In genomic region chr20:31671324-31671723, GRCh38 we compare ENCODE assay signal across 10 cellular contexts. TPM values are rescaled to one million over a fixed set of nuclear protein-coding genes. Genes with fewer than 3 reads are reported as not detected.
DNase-seq lines count a peak whose midpoint lies in the region; ATAC-seq, FAIRE-seq and TF ChIP-seq lines count a peak whose summit lies in the region.
"Had no signal": no experiment of that assay in that cellular context is flagged by ENCODE, and none has a peak within 500 bp of the region (broad histone marks: within the 10 kb centered on the region; RNA-seq: fewer than 3 reads in every experiment).

No MANE protein-coding gene starts in this region.

- H3K4me2 ChIP-seq in PC-3 (ENCODE audit: low read length) = no peak overlapping the region
- H3K4me2 ChIP-seq in HepG2 (ENCODE audit: low read depth, low read length) = no peak overlapping the region
- no peak overlapping the region for H3K4me2 ChIP-seq in Karpas-422 (ENCODE audit: low read depth, low read length, poor library complexity, severe bottlenecking)

- H3K9ac ChIP-seq in PC-3 (ENCODE audit: low read length) = no peak overlapping the region
- no peak overlapping the region for H3K9ac ChIP-seq in HepG2 (ENCODE audit: insufficient read depth, low read depth, low read length)
- H3K9ac ChIP-seq in Karpas-422 (ENCODE audit: low read length) = no peak overlapping the region

- CTCF ChIA-PET in PC-3 (lab: Charles Lee) = no interaction called here
- CTCF ChIA-PET in HepG2 (lab: Yijun Ruan, JAX; ENCODE audit: low intra/inter-chr PET ratio, low total read pairs) = interaction anchor here (1.2 kb wide), 1 partner anchor 52 kb away, joined by 3 read pairs; no protein-coding TSS in a partner anchor

- no peak for ATAC-seq in PC-3
- no peak for ATAC-seq in HepG2
- no peak for ATAC-seq in omental fat pad (ENCODE audit: low FRiP score)

- WGBS in HepG2 (ENCODE audit: low lambda C conversion rate) = 97% methylated on average over 2 of the region's 2 CpGs
- 95 to 98% (median 97%) methylated on average over 2 of the region's 2 CpGs for WGBS in stomach, 5 donors

- TF ChIP-seq POLR2A in HepG2 (IDR thresholded peaks at IDR 0.05; ENCODE audit: insufficient read depth in 1 of 2, low read depth in 2 of 2, low read length in 2 of 2) = no peak
- no peak for TF ChIP-seq POLR2A in stomach (IDR thresholded peaks at IDR 0.05)

- H3K4me3 ChIP-seq in PC-3 (ENCODE audit: low read length) (no peak overlapping the region), HepG2 (replicated peaks in 1 of 3; ENCODE audit: insufficient read depth in 1 of 3, low read depth in 2 of 3, low read length in 3 of 3) (no peak overlapping the region), stomach (no peak overlapping the region), Karpas-422 (ENCODE audit: low read length) (no peak overlapping the region)

- intact Hi-C loops in PC-3 (cut with micrococcal nuclease) = no loop called here
- intact Hi-C loops in HepG2 (cut with micrococcal nuclease; ENCODE audit: unreplicated experiment) = no loop called here
- intact Hi-C loops in stomach (cut with DNase I; ENCODE audit: low total_unique reads) = no loop called here

- H3K9me2 ChIP-seq in PC-3 (replicated peaks; ENCODE audit: low read length) (no peaks in the 10 kb centered on the region), Karpas-422 (replicated peaks; ENCODE audit: insufficient read depth, low read length) (no peaks in the 10 kb centered on the region)

- peaks cover 14% of the 10 kb centered on the region; the same call in 1 of the 2 replicates for H4K20me1 ChIP-seq in PC-3 (ENCODE audit: low read length)
- peaks cover 57% of the 10 kb centered on the region for H4K20me1 ChIP-seq in HepG2 (ENCODE audit: insufficient read depth, low read length)
- H4K20me1 ChIP-seq in Karpas-422 (ENCODE audit: insufficient read depth, low read depth, low read length) = no peaks in the 10 kb centered on the region

- peak overlapping the region; percentile 50 for H3K27ac Mint-ChIP-seq in activated naive CD8-positive, alpha-beta T cell

- H3F3A ChIP-seq in PC-3 (ENCODE audit: low read length, unreplicated experiment) = no peaks in the 10 kb centered on the region

- TF ChIP-seq CTCF in PC-3 (conservative IDR thresholded peaks at IDR 0.05; ENCODE audit: low read depth, low read length) (no peak), HepG2 (CRISPR knock-in tag; IDR thresholded peaks at IDR 0.05) (no peak), stomach (IDR thresholded peaks at IDR 0.05) (no peak), omental fat pad (IDR thresholded peaks at IDR 0.05) (no peak)

- H3K9me3 ChIP-seq in PC-3 (ENCODE audit: low read length) = no peaks in the 10 kb centered on the region
- H3K9me3 ChIP-seq in HepG2 (ENCODE audit: low read length) = no peaks in the 10 kb centered on the region
- no peaks in the 10 kb centered on the region for H3K9me3 ChIP-seq in stomach
- H3K9me3 ChIP-seq in Karpas-422 (ENCODE audit: low read length) = no peaks in the 10 kb centered on the region

- H3K27ac ChIP-seq in PC-3 (ENCODE audit: low read length) (no peak overlapping the region), HepG2 (ENCODE audit: extremely low read length, insufficient read depth, low read length) (peak overlapping the region; percentile 2), stomach (peak overlapping the region; percentile 79 to 90 (median 88)), Karpas-422 (ENCODE audit: low read length) (no peak overlapping the region)

- in situ Hi-C loops in HepG2 (cut with HindIII; ENCODE audit: extremely low pct_ligation_motif_present, low pct_unique_long_range_greater_than_20kb) = no loop called here

- BruUV-seq in PC-3 (replicated peaks; lab: Mats Ljungman, UMichigan) = no TSS peak
- BruUV-seq in HepG2 (replicated peaks; lab: Mats Ljungman, UMichigan) = no TSS peak

- H2AFZ ChIP-seq in PC-3 (ENCODE audit: low read length) (no peak overlapping the region), HepG2 (ENCODE audit: low read length) (no peak overlapping the region), Karpas-422 (ENCODE audit: low read length) (no peak overlapping the region)

- H3K79me2 ChIP-seq in PC-3 (ENCODE audit: low read length) (peaks cover 91% of the 10 kb centered on the region), HepG2 (ENCODE audit: insufficient read depth, low read length) (peaks cover 81% of the 10 kb centered on the region), Karpas-422 (ENCODE audit: low read length) (peaks cover 51% of the 10 kb centered on the region)

- peak; percentile 1 for DNase-seq in PC-3
- DNase-seq in HepG2 (ENCODE audit: low spot score) = no peak
- DNase-seq in stomach = no peak
- no peak for DNase-seq in Karpas-422
- no peak for DNase-seq in effector CD4-positive, alpha-beta T cell
- no peak for DNase-seq in omental fat pad (ENCODE audit: low spot score)
- DNase-seq: SIG-M5 had no signal

- no peak for TF ChIP-seq RAD21 in HepG2 (CRISPR knock-in tag; IDR thresholded peaks at IDR 0.05)

- POLR2A ChIA-PET in PC-3 (lab: Charles Lee; ENCODE audit: unreplicated experiment) = no interaction called here
- POLR2A ChIA-PET in HepG2 (lab: Yijun Ruan, JAX) = interaction anchor here (1.1 to 20.7 kb wide), 3 partner anchors 25 to 60 kb away, joined by 3 to 643 read pairs (median 4); partner anchors contain the start of gene BCL2L1

- no peak for FAIRE-seq in HepG2 (lab: Jason Lieb, UNC)
- FAIRE-seq: H1, urothelium cell line had no signal

- H3K36me3 ChIP-seq in PC-3 (ENCODE audit: low read depth, low read length) = peaks cover 61% of the 10 kb centered on the region
- H3K36me3 ChIP-seq in HepG2 (replicated peaks in 1 of 2; ENCODE audit: control insufficient read depth in 1 of 2, insufficient read depth in 2 of 2, low read length in 2 of 2) = peaks cover 59 to 86% of the 10 kb centered on the region in 2 experiments
- H3K36me3 ChIP-seq in stomach = peaks cover 0 to 20% (median 4%) of the 10 kb centered on the region in 4 donors
- H3K36me3 ChIP-seq in Karpas-422 (ENCODE audit: insufficient read depth, low read length) = no peaks in the 10 kb centered on the region

- peaks cover 19% of the 10 kb centered on the region for H3K4me1 ChIP-seq in PC-3 (ENCODE audit: insufficient read depth, low read length)
- H3K4me1 ChIP-seq in HepG2 (ENCODE audit: insufficient read depth, low read length) = peaks cover 83% of the 10 kb centered on the region
- H3K4me1 ChIP-seq in stomach = peaks cover 78 to 98% (median 90%) of the 10 kb centered on the region in 4 donors
- peaks cover 35% of the 10 kb centered on the region for H3K4me1 ChIP-seq in Karpas-422 (ENCODE audit: low read length)

- H3K9me3 Mint-ChIP-seq in activated naive CD8-positive, alpha-beta T cell (ENCODE audit: low read depth) = no peaks in the 10 kb centered on the region

- H3K27me3 ChIP-seq in PC-3 (ENCODE audit: low read length) (no peaks in the 10 kb centered on the region), HepG2 (ENCODE audit: control insufficient read depth in 1 of 2, insufficient read depth in 2 of 2, low read length in 2 of 2) (no peaks in the 10 kb centered on the region), stomach (no peaks in the 10 kb centered on the region), Karpas-422 (ENCODE audit: low read length) (no peaks in the 10 kb centered on the region)

- TF ChIP-seq EP300 in HepG2 (IDR thresholded peaks at IDR 0.05; ENCODE audit: low read depth in 2 of 2, low read length in 2 of 2) (no peak), HepG2 (CRISPR knock-in tag; IDR thresholded peaks at IDR 0.05; ENCODE audit: borderline replicate concordance) (no peak), stomach (IDR thresholded peaks at IDR 0.05) (no peak)

- peaks cover 62% of the 10 kb centered on the region for H3K4me1 Mint-ChIP-seq in activated naive CD8-positive, alpha-beta T cell (ENCODE audit: low read depth)

- H3K4me3 Mint-ChIP-seq in activated naive CD8-positive, alpha-beta T cell = no peak overlapping the region

- H3K27me3 Mint-ChIP-seq in activated naive CD8-positive, alpha-beta T cell = no peaks in the 10 kb centered on the region

- H3K36me3 Mint-ChIP-seq in activated naive CD8-positive, alpha-beta T cell = peaks cover 15% of the 10 kb centered on the region

RNA-seq across cellular contexts. Expression of gene COX4I2, which starts 33.6 kb away (rescaled TPM):
- total RNA-seq in PC-3 (2014; rRNA removed) = not detected in 2 replicates
- not detected in 2 replicates for total RNA-seq in HepG2 (2016; rRNA removed; fragmentation: Illumina TruSeq; extraction: Trizol)
- not detected in 2 replicates for total RNA-seq in HepG2 (2016; cell fraction: cytosol; rRNA removed; fragmentation: Illumina TruSeq; extraction: Trizol; ENCODE audit: low read depth)
- not detected in 2 replicates for total RNA-seq in HepG2 (2016; cell fraction: insoluble cytoplasmic fraction; rRNA removed; fragmentation: Illumina TruSeq; extraction: Trizol)
- total RNA-seq in HepG2 (2016; cell fraction: membrane; rRNA removed; fragmentation: Illumina TruSeq; extraction: Trizol) = not detected in 2 replicates
- total RNA-seq in HepG2 (2016; cell fraction: nucleus; rRNA removed; fragmentation: Illumina TruSeq; extraction: Trizol) = not detected in 2 replicates
- 0.74 and 1.1 TPM in 2 replicates for polyA plus RNA-seq in HepG2 (2011; rRNA removed)
- 0.97 and 1.4 TPM in 2 replicates for polyA plus RNA-seq in HepG2 (2011; cell fraction: cytosol; rRNA removed)
- 0.31 TPM in 1 of 2 replicates, not detected in the other for polyA plus RNA-seq in HepG2 (2011; cell fraction: nucleus; rRNA removed)
- 0.61 and 0.68 TPM in 2 replicates for polyA plus RNA-seq in HepG2 (2012)
- not detected in 2 replicates for polyA plus RNA-seq in HepG2 (2016; cell fraction: cytosol; fragmentation: Illumina TruSeq; extraction: Trizol; ENCODE audit: low read depth)
- polyA plus RNA-seq in HepG2 (2016; cell fraction: insoluble cytoplasmic fraction; fragmentation: Illumina TruSeq; extraction: Trizol; ENCODE audit: low read depth) = not detected in 2 replicates
- not detected in 2 replicates for polyA plus RNA-seq in HepG2 (2016; cell fraction: membrane; fragmentation: Illumina TruSeq; extraction: Trizol; ENCODE audit: low read depth)
- polyA plus RNA-seq in HepG2 (2016; cell fraction: nucleus; fragmentation: Illumina TruSeq; extraction: Trizol; ENCODE audit: insufficient read depth, low read depth) = not detected in 2 replicates
- not detected in 2 replicates for polyA minus RNA-seq in HepG2 (2011; rRNA and poly(A)+ RNA removed; ENCODE audit: low replicate concordance)
- not detected in 2 replicates for polyA minus RNA-seq in HepG2 (2011; cell fraction: cytosol; rRNA and poly(A)+ RNA removed)
- not detected in 2 replicates for polyA minus RNA-seq in HepG2 (2011; cell fraction: nucleus; rRNA and poly(A)+ RNA removed)
- 1 to 10 TPM in 2 of 5 donors, not detected in 3; 1.8 to 4.2 TPM for total RNA-seq in stomach
- 1 to 10 TPM; 1.8 to 6.7 (median 4.8) TPM for polyA plus RNA-seq in stomach
- total RNA-seq in Karpas-422 (2014; rRNA removed; shearing (Covaris generic); ENCODE audit: low replicate concordance) = not detected in 2 replicates
- total RNA-seq in omental fat pad = 10 to 100 TPM in 1 of 4 donors, 1 to 10 TPM in 2, not detected in 1; 1.0 to 17.0 (median 1.8) TPM
- total RNA-seq: H1 had no signal

RNA-seq across cellular contexts. Expression of gene BCL2L1, which starts 51.3 kb away (rescaled TPM):
- 260 and 277 TPM in 2 replicates for total RNA-seq in PC-3 (2014; rRNA removed)
- 164 and 200 TPM in 2 replicates for total RNA-seq in HepG2 (2016; rRNA removed; fragmentation: Illumina TruSeq; extraction: Trizol)
- 60.9 and 61.0 TPM in 2 replicates for total RNA-seq in HepG2 (2016; cell fraction: cytosol; rRNA removed; fragmentation: Illumina TruSeq; extraction: Trizol; ENCODE audit: low read depth)
- total RNA-seq in HepG2 (2016; cell fraction: insoluble cytoplasmic fraction; rRNA removed; fragmentation: Illumina TruSeq; extraction: Trizol) = 169 and 173 TPM in 2 replicates
- total RNA-seq in HepG2 (2016; cell fraction: membrane; rRNA removed; fragmentation: Illumina TruSeq; extraction: Trizol) = 190 and 201 TPM in 2 replicates
- total RNA-seq in HepG2 (2016; cell fraction: nucleus; rRNA removed; fragmentation: Illumina TruSeq; extraction: Trizol) = 135 and 148 TPM in 2 replicates
- polyA plus RNA-seq in HepG2 (2011; rRNA removed) = 258 and 259 TPM in 2 replicates
- 215 and 224 TPM in 2 replicates for polyA plus RNA-seq in HepG2 (2011; cell fraction: cytosol; rRNA removed)
- 123 and 146 TPM in 2 replicates for polyA plus RNA-seq in HepG2 (2011; cell fraction: nucleus; rRNA removed)
- polyA plus RNA-seq in HepG2 (2012) = 184 and 192 TPM in 2 replicates
- polyA plus RNA-seq in HepG2 (2016; cell fraction: cytosol; fragmentation: Illumina TruSeq; extraction: Trizol; ENCODE audit: low read depth) = 77.5 and 91.4 TPM in 2 replicates
- polyA plus RNA-seq in HepG2 (2016; cell fraction: insoluble cytoplasmic fraction; fragmentation: Illumina TruSeq; extraction: Trizol; ENCODE audit: low read depth) = 214 and 252 TPM in 2 replicates
- 208 and 211 TPM in 2 replicates for polyA plus RNA-seq in HepG2 (2016; cell fraction: membrane; fragmentation: Illumina TruSeq; extraction: Trizol; ENCODE audit: low read depth)
- polyA plus RNA-seq in HepG2 (2016; cell fraction: nucleus; fragmentation: Illumina TruSeq; extraction: Trizol; ENCODE audit: insufficient read depth, low read depth) = 168 and 174 TPM in 2 replicates
- 34.8 and 259 TPM in 2 replicates for polyA minus RNA-seq in HepG2 (2011; rRNA and poly(A)+ RNA removed; ENCODE audit: low replicate concordance)
- 124 TPM in 2 replicates for polyA minus RNA-seq in HepG2 (2011; cell fraction: cytosol; rRNA and poly(A)+ RNA removed)
- 215 and 221 TPM in 2 replicates for polyA minus RNA-seq in HepG2 (2011; cell fraction: nucleus; rRNA and poly(A)+ RNA removed)
- 100 to 1,000 TPM in 2 of 5 donors, 10 to 100 TPM in 3; 61.7 to 210 (median 68.7) TPM for total RNA-seq in stomach
- polyA plus RNA-seq in stomach = 10 to 100 TPM; 47.1 to 88.2 (median 73.0) TPM
- 41.0 and 56.1 TPM in 2 replicates for total RNA-seq in Karpas-422 (2014; rRNA removed; shearing (Covaris generic); ENCODE audit: low replicate concordance)
- total RNA-seq in omental fat pad = 100 to 1,000 TPM in 2 of 4 donors, 10 to 100 TPM in 2; 65.0 to 140 (median 112) TPM

Comparison
In these comparisons a context has a peak if more than half of its experiments do, and no peak if none do; other contexts are left out.
1. H3K27ac ChIP-seq: peak in HepG2 (single experiment) and stomach (5 of 5); none in PC-3 (single experiment) and Karpas-422 (single experiment).